Comparison of ENCODE assay signal across 16 cellular contexts in genomic region chr4:80709082-80709869, GRCh38.
DNase-seq lines count a peak whose midpoint lies in the region; ATAC-seq and TF ChIP-seq lines count a peak whose summit lies in the region.
"Had no signal": no experiment of that assay in that cellular context is flagged by ENCODE, and none has a peak within 500 bp of the region (broad histone marks: within the 10 kb centered on the region; RNA-seq: fewer than 3 reads in every experiment).

No MANE protein-coding gene starts in this region.

- no peak overlapping the region for H2AFZ ChIP-seq in trophoblast cell (ENCODE audit: insufficient read depth, low read length, poor library complexity)

- no peaks in the 10 kb centered on the region for H3K79me2 ChIP-seq in trophoblast cell (ENCODE audit: control insufficient read depth, insufficient read depth, low read length, poor library complexity)

- no peak overlapping the region for H3K23ac ChIP-seq in trophoblast cell (ENCODE audit: low read length)

- H2AK5ac ChIP-seq in trophoblast cell (ENCODE audit: low read length), result no peak overlapping the region

- ATAC-seq in CD4-positive, alpha-beta T cell (ENCODE audit: poor library complexity), result peak; percentile 56
- ATAC-seq: GM12878 had no signal

- no peak overlapping the region for H3K14ac ChIP-seq in trophoblast cell (ENCODE audit: low read length)

- H3K4ac ChIP-seq in trophoblast cell (ENCODE audit: low read depth, low read length), result no peak overlapping the region

- H3K27ac Mint-ChIP-seq in CD4-positive, alpha-beta T cell, result peak overlapping the region; percentile 15
- H3K27ac Mint-ChIP-seq in activated T-cell treated with anti-CD3 and anti-CD28 coated beads, Interleukin-2, amount 50 U/mL, for 24 hours, result no peak overlapping the region

- no peak overlapping the region for H4K12ac ChIP-seq in trophoblast cell (ENCODE audit: low read depth, low read length)

- no peak overlapping the region for H4K91ac ChIP-seq in trophoblast cell (ENCODE audit: low read depth, low read length)

- POLR2A ChIA-PET in CD4-positive, alpha-beta T cell (lab: Charles Lee), result no interaction called here

- no CpG with 5 or more reads among the region's 6 CpGs for WGBS in trophoblast cell (ENCODE audit: extremely low coverage, insufficient coverage, insufficient read length)

- no peak overlapping the region for H3K18ac ChIP-seq in trophoblast cell (ENCODE audit: low read length)

- CTCF ChIA-PET in CD4-positive, alpha-beta T cell (lab: Charles Lee), result interaction anchor here (1.6 kb wide), 1 partner anchor 15 kb away, joined by 3 read pairs; no protein-coding TSS in a partner anchor

- no peaks in the 10 kb centered on the region for H3K79me1 ChIP-seq in trophoblast cell (ENCODE audit: low read length)

- peak overlapping the region; percentile 31 for H3K4me3 Mint-ChIP-seq in CD4-positive, alpha-beta T cell
- no peak overlapping the region for H3K4me3 Mint-ChIP-seq in activated T-cell treated with anti-CD3 and anti-CD28 coated beads, Interleukin-2, amount 50 U/mL, for 24 hours

- H3K36me3 Mint-ChIP-seq in CD4-positive, alpha-beta T cell (ENCODE audit: low read depth), result no peaks in the 10 kb centered on the region
- no peaks in the 10 kb centered on the region for H3K36me3 Mint-ChIP-seq in activated T-cell treated with anti-CD3 and anti-CD28 coated beads, Interleukin-2, amount 50 U/mL, for 24 hours (ENCODE audit: low read depth)

- H3K4me1 Mint-ChIP-seq in CD4-positive, alpha-beta T cell (ENCODE audit: low read depth), result peaks cover 35% of the 10 kb centered on the region
- peaks cover 19% of the 10 kb centered on the region for H3K4me1 Mint-ChIP-seq in activated T-cell treated with anti-CD3 and anti-CD28 coated beads, Interleukin-2, amount 50 U/mL, for 24 hours (ENCODE audit: low read depth)

- H3K27me3 ChIP-seq in CD4-positive, alpha-beta T cell (ENCODE audit: control insufficient read depth, insufficient read depth, low read length), result no peaks in the 10 kb centered on the region
- no peaks in the 10 kb centered on the region for H3K27me3 ChIP-seq in trophoblast cell (ENCODE audit: insufficient read depth, low read length)

- H3K27me3 Mint-ChIP-seq in CD4-positive, alpha-beta T cell, result no peaks in the 10 kb centered on the region
- no peaks in the 10 kb centered on the region for H3K27me3 Mint-ChIP-seq in activated T-cell treated with anti-CD3 and anti-CD28 coated beads, Interleukin-2, amount 50 U/mL, for 24 hours

- no peak for DNase-seq in CD4-positive, alpha-beta T cell
- DNase-seq in LNCaP clone FGC (ENCODE audit: low read depth) (peak; percentile 1), epithelial cell of esophagus (ENCODE audit: low read depth) (peak; percentile 42), trophoblast cell (peak; percentile 4 to 55), foreskin fibroblast (no peak), T-helper 1 cell (no peak)
- DNase-seq in activated T-cell treated with anti-CD3 and anti-CD28 coated beads, Interleukin-2, amount 50 U/mL, for 24 hours, result no peak
- DNase-seq: GDM1, HCEC 1CT, MV-4-11, NCI-H1417, NCI-H187 treated with DMSO at 0.1 percent for 48 hours, SHP77, SK-N-SH had no signal

- TF ChIP-seq CTCF in CD4-positive, alpha-beta T cell (IDR thresholded peaks at IDR 0.05), result no peak
- no peak for TF ChIP-seq CTCF in LNCaP clone FGC (IDR thresholded peaks at IDR 0.05; ENCODE audit: control insufficient read depth, extremely low read depth, insufficient read depth)
- TF ChIP-seq CTCF in epithelial cell of esophagus (IDR thresholded peaks at IDR 0.05; ENCODE audit: insufficient read depth, low read depth, low read length, missing control alignments), result no peak
- no peak for TF ChIP-seq CTCF in foreskin fibroblast (IDR thresholded peaks at IDR 0.05; ENCODE audit: low read depth, low read length)

- H3K27ac ChIP-seq in CD4-positive, alpha-beta T cell (ENCODE audit: low read depth, low read length), result no peak overlapping the region
- no peak overlapping the region for H3K27ac ChIP-seq in trophoblast cell (ENCODE audit: low read depth, low read length)
- H3K27ac ChIP-seq: C4-2B had no signal

- H3K9me3 Mint-ChIP-seq in CD4-positive, alpha-beta T cell, result no peaks in the 10 kb centered on the region
- no peaks in the 10 kb centered on the region for H3K9me3 Mint-ChIP-seq in activated T-cell treated with anti-CD3 and anti-CD28 coated beads, Interleukin-2, amount 50 U/mL, for 24 hours

- no peak overlapping the region for H4K8ac ChIP-seq in trophoblast cell (ENCODE audit: low read depth, low read length)

- H3K4me3 ChIP-seq in LNCaP clone FGC (ENCODE audit: low read depth, low read length) (no peak overlapping the region), epithelial cell of esophagus (ENCODE audit: low read length) (no peak overlapping the region), trophoblast cell (ENCODE audit: low read depth, low read length) (no peak overlapping the region), foreskin fibroblast (ENCODE audit: low read depth in 1 of 2, low read length in 2 of 2) (no peak overlapping the region)
- H3K4me3 ChIP-seq: GM12878 had no signal

- H2BK12ac ChIP-seq in trophoblast cell (ENCODE audit: low read length), result no peak overlapping the region

- no peak overlapping the region for H2BK120ac ChIP-seq in trophoblast cell (ENCODE audit: insufficient read depth, low read length, poor library complexity)

- H3K9ac ChIP-seq in trophoblast cell (ENCODE audit: low read length), result no peak overlapping the region
- H3K9ac ChIP-seq: SK-N-SH had no signal

- no peak overlapping the region for H2BK5ac ChIP-seq in trophoblast cell (ENCODE audit: low read depth, low read length, poor library complexity)

- intact Hi-C loops in CD4-positive, alpha-beta T cell (cut with DNase I, micrococcal nuclease), result no loop called here

- H3K4me2 ChIP-seq in trophoblast cell (ENCODE audit: low read length), result no peak overlapping the region
- H3K4me2 ChIP-seq: SK-N-SH had no signal

- no peaks in the 10 kb centered on the region for H3K9me3 ChIP-seq in CD4-positive, alpha-beta T cell (ENCODE audit: control insufficient read depth, low read length)
- H3K9me3 ChIP-seq in trophoblast cell (ENCODE audit: insufficient read depth, low read depth, low read length), result no peaks in the 10 kb centered on the region
- H3K9me3 ChIP-seq: SK-N-SH had no signal

- H3K36me3 ChIP-seq in trophoblast cell (ENCODE audit: control insufficient read depth in 1 of 2, insufficient read depth in 2 of 2, low read length in 2 of 2), result no peaks in the 10 kb centered on the region

- H3K4me1 ChIP-seq in trophoblast cell (ENCODE audit: control insufficient read depth in 1 of 2, insufficient read depth in 2 of 2, low read length in 2 of 2), result no peaks in the 10 kb centered on the region

Comparison
In these comparisons a context has a peak if more than half of its experiments do, and no peak if none do; other contexts are left out.
1. DNase-seq: peak in LNCaP clone FGC (single experiment), epithelial cell of esophagus (single experiment) and trophoblast cell (2 of 2); none in CD4-positive, alpha-beta T cell (0 of 10), foreskin fibroblast (0 of 2), T-helper 1 cell (0 of 5) and activated T-cell treated with anti-CD3 and anti-CD28 coated beads, Interleukin-2, amount 50 U/mL, for 24 hours (single experiment).